In genomic region chr6:56514395-56514794, GRCh38 we compare ENCODE assay signal across 1 cellular context.
TF ChIP-seq lines count a peak whose summit lies in the region.

No MANE protein-coding gene starts in this region.

TF ChIP-seq in GM12878, 131 proteins besides CTCF, POLR2A, EP300 and RAD21 (continued from another document):
- TF ChIP-seq JUNB (IDR thresholded peaks at IDR 0.05) (no peak), CREB1 (IDR thresholded peaks at IDR 0.05; ENCODE audit: low read depth) (no peak), BCLAF1 (IDR thresholded peaks at IDR 0.05) (no peak), TARDBP (IDR thresholded peaks at IDR 0.05; ENCODE audit: borderline replicate concordance) (no peak), JUND (IDR thresholded peaks at IDR 0.05; ENCODE audit: low read depth, low read length) (no peak), ZZZ3 (IDR thresholded peaks at IDR 0.05; ENCODE audit: control insufficient read depth, insufficient read length, low read depth) (no peak), SP1 (IDR thresholded peaks at IDR 0.05; ENCODE audit: low read depth, low read length) (no peak), USF1 (IDR thresholded peaks at IDR 0.05; ENCODE audit: borderline replicate concordance, extremely low read length, insufficient read depth, low read depth, low read length) (no peak)
